Comparison of ENCODE assay signal across 1 cellular context in genomic region chr13:49739498-49740187, GRCh38.
TF ChIP-seq lines count a peak whose summit lies in the region.

No MANE protein-coding gene starts in this region.

TF ChIP-seq in WTC11, 78 proteins besides CTCF, POLR2A, EP300 and RAD21 (continued from another document):
- TF ChIP-seq ATF6 (CRISPR knock-in tag; IDR thresholded peaks at IDR 0.05) (no peak), FOXK1 (CRISPR knock-in tag; IDR thresholded peaks at IDR 0.05) (no peak), ZMAT4 (CRISPR knock-in tag; IDR thresholded peaks at IDR 0.05) (no peak)
